Comparison of ENCODE assay signal across 21 cellular contexts in genomic region chr3:28036599-28037575, GRCh38.
A peak's percentile ranks its signal among the peaks of the same experiment; 100 is the strongest.
DNase-seq lines count a peak whose midpoint lies in the region; ATAC-seq and TF ChIP-seq lines count a peak whose summit lies in the region.
"Had no signal": no experiment of that assay in that cellular context is flagged by ENCODE, and none has a peak within 500 bp of the region (broad histone marks: within the 10 kb centered on the region; RNA-seq: fewer than 3 reads in every experiment).

No MANE protein-coding gene starts in this region.

- H3K4me3 Mint-ChIP-seq in stimulated activated memory B cell treated with anti-CD40 and anti-IgM and Interleukin-4, amounts not matched to agents 10 μg/mL and 1 μg/mL and 100 μg/mL, for 72 hours, result no peak overlapping the region
- H3K4me3 Mint-ChIP-seq in HFFc6 (no peak overlapping the region), endodermal cell (no peak overlapping the region)
- H3K4me3 Mint-ChIP-seq: H9; natural killer cell treated with Interleukin-12 subunit alpha and Interleukin-12 subunit beta and Interleukin-15 and Interleukin-18, amount 100 ng/mL, for 72 hours had no signal

- H3K4me3 ChIP-seq in endodermal cell (ENCODE audit: low read length), result no peak overlapping the region
- H3K4me3 ChIP-seq: Peyer's patch, upper lobe of right lung had no signal

- no peak overlapping the region for H3K27ac Mint-ChIP-seq in activated naive CD4-positive, alpha-beta T cell treated with anti-CD3 and anti-CD28 coated beads, Interleukin-2, amount 50 U/mL, for 72 hours
- no peak overlapping the region for H3K27ac Mint-ChIP-seq in stimulated activated memory B cell treated with anti-CD40 and anti-IgM and Interleukin-4, amounts not matched to agents 10 μg/mL and 1 μg/mL and 100 μg/mL, for 72 hours
- H3K27ac Mint-ChIP-seq in HFFc6 (no peak overlapping the region), endodermal cell (no peak overlapping the region)
- H3K27ac Mint-ChIP-seq: activated T-helper 2 cell treated with anti-CD3 and anti-CD28 coated beads, Interferon-gamma antibody, Interleukin-2, Interleukin-4, amounts not matched to agents 10 μg/mL and 5 μg/mL and 100 μg/mL, durations not matched to agents 14 hours and 24 hours and 36 hours; H9; natural killer cell treated with Interleukin-12 subunit alpha and Interleukin-12 subunit beta and Interleukin-15 and Interleukin-18, amount 100 ng/mL, for 72 hours; progenitor cell of endocrine pancreas had no signal

- peak; percentile 36 to 44 for ATAC-seq in activated naive CD4-positive, alpha-beta T cell treated with anti-CD3 and anti-CD28 coated beads, Interleukin-2, amount 50 U/mL, for 72 hours
- ATAC-seq in GM21619 (IDR thresholded peaks at IDR 0.05; ENCODE audit: unreplicated experiment) (peak; percentile 67), HG03108 (IDR thresholded peaks at IDR 0.05; ENCODE audit: unreplicated experiment) (peak; percentile 49), foreskin keratinocyte (no peak)
- peak; percentile 31 for ATAC-seq in stimulated activated memory B cell treated with anti-CD40 and anti-IgM and Interleukin-4, amounts not matched to agents 10 μg/mL and 1 μg/mL and 100 μg/mL, for 72 hours
- ATAC-seq: HepG2; natural killer cell treated with Interleukin-12 subunit alpha and Interleukin-12 subunit beta and Interleukin-15 and Interleukin-18, amount 100 ng/mL, for 72 hours; upper lobe of right lung had no signal

- peaks cover 7% of the 10 kb centered on the region for H3K27me3 ChIP-seq in foreskin keratinocyte
- no peaks in the 10 kb centered on the region for H3K27me3 ChIP-seq in endodermal cell (ENCODE audit: control insufficient read depth, insufficient read depth, low read length, poor library complexity, severe bottlenecking)
- H3K27me3 ChIP-seq: Peyer's patch, upper lobe of right lung had no signal

- H3K36me3 ChIP-seq in endodermal cell (ENCODE audit: control insufficient read depth, insufficient read depth, low read length), result no peaks in the 10 kb centered on the region
- H3K36me3 ChIP-seq: Peyer's patch, upper lobe of right lung had no signal

- DNase-seq in activated naive CD4-positive, alpha-beta T cell treated with anti-CD3 and anti-CD28 coated beads, Interleukin-2, amount 50 U/mL, for 72 hours (ENCODE audit: low spot score in 2 of 2), result no peak
- DNase-seq in activated naive CD4-positive, alpha-beta T cell (lab: John Stamatoyannopoulos, UW), result no peak
- DNase-seq in HFFc6 (no peak), foreskin keratinocyte (no peak), endodermal cell (no peak)
- DNase-seq: DMS79 treated with DMSO at 0.1 percent for 48 hours; H9; NCI-H2029 treated with DMSO at 0.1 percent for 48 hours; NCI-H526 treated with DMSO at 0.1 percent for 48 hours; Peyer's patch; small intestine; stimulated activated naive CD4-positive, alpha-beta T cell; upper lobe of right lung had no signal

- H3K9me3 Mint-ChIP-seq in activated naive CD4-positive, alpha-beta T cell treated with anti-CD3 and anti-CD28 coated beads, Interleukin-2, amount 50 U/mL, for 72 hours, result peaks cover 8 to 19% of the 10 kb centered on the region in 2 donors
- H3K9me3 Mint-ChIP-seq in stimulated activated memory B cell treated with anti-CD40 and anti-IgM and Interleukin-4, amounts not matched to agents 10 μg/mL and 1 μg/mL and 100 μg/mL, for 72 hours, result peaks cover 6% of the 10 kb centered on the region
- H3K9me3 Mint-ChIP-seq in HFFc6 (peaks cover 13% of the 10 kb centered on the region), endodermal cell (peaks cover 27% of the 10 kb centered on the region)

- no peaks in the 10 kb centered on the region for H3K27me3 Mint-ChIP-seq in stimulated activated memory B cell treated with anti-CD40 and anti-IgM and Interleukin-4, amounts not matched to agents 10 μg/mL and 1 μg/mL and 100 μg/mL, for 72 hours
- H3K27me3 Mint-ChIP-seq in HFFc6 (ENCODE audit: insufficient read depth), result no peaks in the 10 kb centered on the region
- no peaks in the 10 kb centered on the region for H3K27me3 Mint-ChIP-seq in endodermal cell (ENCODE audit: insufficient read depth)
- H3K27me3 Mint-ChIP-seq: progenitor cell of endocrine pancreas had no signal

- no peak overlapping the region for H3K9ac ChIP-seq in endodermal cell (ENCODE audit: extremely low read depth, low read length, poor library complexity, severe bottlenecking)

- peaks cover 20% of the 10 kb centered on the region for H3K9me3 ChIP-seq in endodermal cell (ENCODE audit: control insufficient read depth, low read length)
- H3K9me3 ChIP-seq: upper lobe of right lung had no signal

- H3K36me3 Mint-ChIP-seq in activated naive CD4-positive, alpha-beta T cell treated with anti-CD3 and anti-CD28 coated beads, Interleukin-2, amount 50 U/mL, for 72 hours, result peaks cover 9 to 15% of the 10 kb centered on the region in 2 donors
- no peaks in the 10 kb centered on the region for H3K36me3 Mint-ChIP-seq in stimulated activated memory B cell treated with anti-CD40 and anti-IgM and Interleukin-4, amounts not matched to agents 10 μg/mL and 1 μg/mL and 100 μg/mL, for 72 hours
- H3K36me3 Mint-ChIP-seq in HFFc6 (ENCODE audit: low read depth), result no peaks in the 10 kb centered on the region
- H3K36me3 Mint-ChIP-seq in endodermal cell (ENCODE audit: low read depth), result peaks cover 23% of the 10 kb centered on the region

- no peaks in the 10 kb centered on the region for H3K4me1 Mint-ChIP-seq in stimulated activated memory B cell treated with anti-CD40 and anti-IgM and Interleukin-4, amounts not matched to agents 10 μg/mL and 1 μg/mL and 100 μg/mL, for 72 hours
- H3K4me1 Mint-ChIP-seq in HFFc6 (ENCODE audit: low read depth) (no peaks in the 10 kb centered on the region), endodermal cell (no peaks in the 10 kb centered on the region)
- H3K4me1 Mint-ChIP-seq: H9 had no signal

- TF ChIP-seq CTCF in HFFc6 (IDR thresholded peaks at IDR 0.05) (no peak), foreskin keratinocyte (conservative IDR thresholded peaks at IDR 0.05) (no peak), endodermal cell (conservative IDR thresholded peaks at IDR 0.05) (no peak)

- WGBS in endodermal cell (ENCODE audit: insufficient coverage in 1 of 2, insufficient read length in 1 of 2), 2 experiments, result 87 to 100% methylated on average over 1 to 2 of the region's 4 CpGs

- H3K27ac ChIP-seq in foreskin keratinocyte, result no peak overlapping the region
- no peak overlapping the region for H3K27ac ChIP-seq in endodermal cell (ENCODE audit: low read depth, low read length)
- H3K27ac ChIP-seq: C4-2B, Peyer's patch, upper lobe of right lung had no signal

- no peaks in the 10 kb centered on the region for H3K4me1 ChIP-seq in foreskin keratinocyte
- H3K4me1 ChIP-seq in endodermal cell (ENCODE audit: control insufficient read depth, insufficient read depth, low read length), result no peaks in the 10 kb centered on the region
- H3K4me1 ChIP-seq: Peyer's patch, upper lobe of right lung had no signal
